ENCODE assay signal across 12 cellular contexts in genomic region chr1:200930285-200930684, GRCh38. TPM values are rescaled to one million over a fixed set of nuclear protein-coding genes. Genes with fewer than 3 reads are reported as not detected.
"Had no signal": no experiment of that assay in that cellular context is flagged by ENCODE, and none has a peak within 500 bp of the region (broad histone marks: within the 10 kb centered on the region; RNA-seq: fewer than 3 reads in every experiment).

No MANE protein-coding gene starts in this region.

RNA-seq across cellular contexts. Expression of gene INAVA, which starts 35.6 kb away (rescaled TPM):
- total RNA-seq: activated naive CD4-positive, alpha-beta T cell treated with anti-CD3 and anti-CD28 coated beads for 36 hours; activated T-cell treated with anti-CD3 and anti-CD28 coated beads, Interleukin-2, amount 50 U/mL, for 72 hours; activated T-helper 2 cell treated with anti-CD3 and anti-CD28 coated beads, Interferon-gamma antibody, Interleukin-2, Interleukin-4, amounts not matched to agents 10 μg/mL and 5 μg/mL and 100 μg/mL, durations not matched to agents 14 hours and 24 hours and 36 hours; ascending aorta had no signal

RNA-seq across cellular contexts. Expression of gene GPR25, which starts 57.5 kb away (rescaled TPM):
- total RNA-seq: activated naive CD4-positive, alpha-beta T cell treated with anti-CD3 and anti-CD28 coated beads for 36 hours; activated naive CD4-positive, alpha-beta T cell treated with anti-CD3 and anti-CD28 coated beads, Interleukin-2, amount 50 U/mL, for 72 hours; activated naive CD8-positive, alpha-beta T cell treated with anti-CD3 and anti-CD28 coated beads for 36 hours; activated T-cell treated with anti-CD3 and anti-CD28 coated beads, Interleukin-2, amount 50 U/mL, for 72 hours; activated T-helper 1 cell treated with anti-CD3 and anti-CD28 coated beads, Interleukin-12 subunit alpha, Interleukin-12 subunit beta, Interleukin-2, Interleukin-4 antibody, amounts not matched to agents 30 ng/mL and 10 ng/mL and 1 ng/mL, durations not matched to agents 14 hours and 24 hours and 36 hours; activated T-helper 2 cell treated with anti-CD3 and anti-CD28 coated beads, Interferon-gamma antibody, Interleukin-2, Interleukin-4, amounts not matched to agents 10 μg/mL and 5 μg/mL and 100 μg/mL, durations not matched to agents 14 hours and 24 hours and 36 hours; aorta; ascending aorta; astrocyte; bronchial epithelial cell had no signal
- polyA plus RNA-seq: adrenal gland, aorta, cardiac muscle cell had no signal
